Comparison of ENCODE assay signal across 15 cellular contexts in genomic region chr7:77831953-77832352, GRCh38. TPM values are rescaled to one million over a fixed set of nuclear protein-coding genes. Genes with fewer than 3 reads are reported as not detected.
DNase-seq lines count a peak whose midpoint lies in the region; ATAC-seq and TF ChIP-seq lines count a peak whose summit lies in the region.
"Had no signal": no experiment of that assay in that cellular context is flagged by ENCODE, and none has a peak within 500 bp of the region (broad histone marks: within the 10 kb centered on the region; RNA-seq: fewer than 3 reads in every experiment).

No MANE protein-coding gene starts in this region.

- peaks cover 41% of the 10 kb centered on the region for H3K4me1 Mint-ChIP-seq in activated T-cell treated with anti-CD3 and anti-CD28 coated beads, Interleukin-2, amount 50 U/mL, for 72 hours (ENCODE audit: low read depth)
- H3K4me1 Mint-ChIP-seq in effector memory CD8-positive, alpha-beta T cell (ENCODE audit: low read depth in 2 of 2), result peaks cover 25 to 42% of the 10 kb centered on the region in 2 donors

- H3K79me2 ChIP-seq in SU-DHL-6 (ENCODE audit: insufficient read depth, low read length) (peaks cover 99% of the 10 kb centered on the region), OCI-LY7 (ENCODE audit: insufficient read depth, low read depth, low read length) (peaks cover 98% of the 10 kb centered on the region)

- no TSS peak for BruUV-seq in OCI-LY7 (replicated peaks; lab: Mats Ljungman, UMichigan)

- H3K4me2 ChIP-seq in SU-DHL-6 (ENCODE audit: low read depth, low read length, poor library complexity, severe bottlenecking) (peak overlapping the region; percentile 97), OCI-LY7 (ENCODE audit: low read length) (no peak overlapping the region)

- no peak overlapping the region for H3K4me3 ChIP-seq in SU-DHL-6 (ENCODE audit: insufficient read depth, low read length, poor library complexity, severe bottlenecking)
- H3K4me3 ChIP-seq in OCI-LY7 (ENCODE audit: low read depth, low read length, poor library complexity, severe bottlenecking), result no peak overlapping the region
- H3K4me3 ChIP-seq: GM23248 had no signal

- peaks cover 71% of the 10 kb centered on the region for H3K4me1 ChIP-seq in OCI-LY7 (ENCODE audit: insufficient read depth, low read length, poor library complexity, severe bottlenecking)

- TF ChIP-seq CTCF in SU-DHL-6 (IDR thresholded peaks at IDR 0.05; ENCODE audit: insufficient read depth, low read length, poor library complexity, severe bottlenecking) (no peak), OCI-LY7 (conservative IDR thresholded peaks at IDR 0.05; ENCODE audit: low read length) (no peak)

- H3K4me3 Mint-ChIP-seq in activated T-cell treated with anti-CD3 and anti-CD28 coated beads, Interleukin-2, amount 50 U/mL, for 72 hours, result peak overlapping the region; percentile 20 to 78
- no peak overlapping the region for H3K4me3 Mint-ChIP-seq in effector memory CD8-positive, alpha-beta T cell

- H3K9ac ChIP-seq in SU-DHL-6 (ENCODE audit: low read length), result peak overlapping the region; percentile 5
- H3K9ac ChIP-seq: GM23248 had no signal

- H2AFZ ChIP-seq in SU-DHL-6 (ENCODE audit: low read depth, low read length, severe bottlenecking) (no peak overlapping the region), OCI-LY7 (ENCODE audit: low read length) (no peak overlapping the region)
- H2AFZ ChIP-seq: GM23248 had no signal

- H3F3A ChIP-seq in SU-DHL-6 (ENCODE audit: insufficient read depth), result peaks cover 58% of the 10 kb centered on the region

- intact Hi-C loops in OCI-LY7 (cut with micrococcal nuclease; ENCODE audit: unreplicated experiment), result no loop called here

- no peaks in the 10 kb centered on the region for H3K9me3 ChIP-seq in SU-DHL-6 (ENCODE audit: insufficient read depth, low read length)
- H3K9me3 ChIP-seq in OCI-LY7 (ENCODE audit: low read length), result peaks cover 6% of the 10 kb centered on the region; the same call in 1 of the 2 replicates

- H3K27ac ChIP-seq in SU-DHL-6 (ENCODE audit: low read depth, low read length) (peak overlapping the region; percentile 97; the same call in 1 of the 2 replicates), OCI-LY7 (ENCODE audit: low read depth, low read length, poor library complexity, severe bottlenecking) (no peak overlapping the region)
- H3K27ac ChIP-seq: GM23248 had no signal

- DNase-seq in activated T-cell treated with anti-CD3 and anti-CD28 coated beads, Interleukin-2, amount 50 U/mL, for 72 hours, result no peak
- DNase-seq in activated T-cell treated with anti-CD3 and anti-CD28 coated beads for 4 hours (no peak), NCI-H1092 (lab: John Stamatoyannopoulos, UW) (no peak), OCI-LY7 (ENCODE audit: low spot score) (no peak)
- no peak for DNase-seq in effector memory CD8-positive, alpha-beta T cell
- DNase-seq: DMS79 treated with DMSO at 0.1 percent for 48 hours, GM23248, MM.1S, NCI-H187 treated with DMSO at 0.1 percent for 48 hours, NCI-H446, NCI-H748 treated with DMSO at 0.1 percent for 48 hours, SHP77 had no signal

- H3K9me3 Mint-ChIP-seq in activated T-cell treated with anti-CD3 and anti-CD28 coated beads, Interleukin-2, amount 50 U/mL, for 72 hours, result no peaks in the 10 kb centered on the region
- H3K9me3 Mint-ChIP-seq in effector memory CD8-positive, alpha-beta T cell, result no peaks in the 10 kb centered on the region

- H3K9me2 ChIP-seq in SU-DHL-6 (replicated peaks; ENCODE audit: insufficient read depth, low read length), result no peaks in the 10 kb centered on the region
- no peaks in the 10 kb centered on the region for H3K9me2 ChIP-seq in OCI-LY7 (ENCODE audit: insufficient read depth, low read length)

- peak in 1 of 2 donors; percentile 6 for ATAC-seq in activated T-cell treated with anti-CD3 and anti-CD28 coated beads, Interleukin-2, amount 50 U/mL, for 72 hours (replicated peaks in 1 of 2)
- no peak for ATAC-seq in effector memory CD8-positive, alpha-beta T cell (replicated peaks)
- ATAC-seq in HG03354 (IDR thresholded peaks at IDR 0.05; ENCODE audit: poor library complexity, severe bottlenecking, unreplicated experiment), result no peak
- ATAC-seq: Panc1 had no signal

- POLR2A ChIA-PET in OCI-LY7 (lab: Charles Lee), result interaction anchor here (0.7 to 3.7 kb wide), 3 partner anchors 11 to 42 kb away, joined by 3 to 19 read pairs (median 4); no protein-coding TSS in a partner anchor

- no peaks in the 10 kb centered on the region for H3K27me3 Mint-ChIP-seq in activated T-cell treated with anti-CD3 and anti-CD28 coated beads, Interleukin-2, amount 50 U/mL, for 72 hours (ENCODE audit: low read depth)
- no peaks in the 10 kb centered on the region for H3K27me3 Mint-ChIP-seq in effector memory CD8-positive, alpha-beta T cell

- H4K20me1 ChIP-seq in SU-DHL-6 (ENCODE audit: low read depth, low read length) (peaks cover 11% of the 10 kb centered on the region; the same call in 1 of the 2 replicates), OCI-LY7 (ENCODE audit: insufficient read depth, low read length) (0 out of 2 replicates have a peak, but pooled peaks cover 5% of the 10 kb centered on the region)

- no peaks in the 10 kb centered on the region for H3K36me3 Mint-ChIP-seq in activated T-cell treated with anti-CD3 and anti-CD28 coated beads, Interleukin-2, amount 50 U/mL, for 72 hours (ENCODE audit: insufficient read depth in 2 of 2)
- no peaks in the 10 kb centered on the region for H3K36me3 Mint-ChIP-seq in effector memory CD8-positive, alpha-beta T cell (ENCODE audit: insufficient read depth)

- H3K27ac Mint-ChIP-seq in activated T-cell treated with anti-CD3 and anti-CD28 coated beads, Interleukin-2, amount 50 U/mL, for 72 hours, result peak overlapping the region; percentile 87
- peak overlapping the region; percentile 25 to 46 for H3K27ac Mint-ChIP-seq in effector memory CD8-positive, alpha-beta T cell

- CTCF ChIA-PET in OCI-LY7 (lab: Charles Lee; ENCODE audit: unreplicated experiment), result no interaction called here

- no peaks in the 10 kb centered on the region for H3K27me3 ChIP-seq in SU-DHL-6 (ENCODE audit: low read length)

- H3K36me3 ChIP-seq in SU-DHL-6 (ENCODE audit: low read length) (no peaks in the 10 kb centered on the region), OCI-LY7 (ENCODE audit: insufficient read depth, low read length) (peaks cover 27% of the 10 kb centered on the region)

RNA-seq across cellular contexts. Expression of gene PHTF2, which starts 33.4 kb away (rescaled TPM):
- 10 to 100 TPM; 16.3 to 25.5 TPM for total RNA-seq in activated T-cell treated with anti-CD3 and anti-CD28 coated beads, Interleukin-2, amount 50 U/mL, for 72 hours
- 26.9 and 29.6 TPM in 2 replicates for total RNA-seq in OCI-LY7 (2014; rRNA removed; shearing (Covaris generic))
- total RNA-seq in OCI-LY7 (2022), result 62.0 and 62.4 TPM in 2 replicates

RNA-seq across cellular contexts. Expression of gene TMEM60, which starts 33.7 kb away (rescaled TPM):
- 10 to 100 TPM; 10.9 to 11.0 TPM for total RNA-seq in activated T-cell treated with anti-CD3 and anti-CD28 coated beads, Interleukin-2, amount 50 U/mL, for 72 hours
- 14.6 and 19.2 TPM in 2 replicates for total RNA-seq in OCI-LY7 (2014; rRNA removed; shearing (Covaris generic))
- 23.5 and 29.7 TPM in 2 replicates for total RNA-seq in OCI-LY7 (2022)

Comparison
In these comparisons a context has a peak if more than half of its experiments do, and no peak if none do; other contexts are left out.
1. H3K4me3 Mint-ChIP-seq: peak in activated T-cell treated with anti-CD3 and anti-CD28 coated beads, Interleukin-2, amount 50 U/mL, for 72 hours (2 of 2); none in effector memory CD8-positive, alpha-beta T cell (0 of 2).